In the genomic region with DNA sequence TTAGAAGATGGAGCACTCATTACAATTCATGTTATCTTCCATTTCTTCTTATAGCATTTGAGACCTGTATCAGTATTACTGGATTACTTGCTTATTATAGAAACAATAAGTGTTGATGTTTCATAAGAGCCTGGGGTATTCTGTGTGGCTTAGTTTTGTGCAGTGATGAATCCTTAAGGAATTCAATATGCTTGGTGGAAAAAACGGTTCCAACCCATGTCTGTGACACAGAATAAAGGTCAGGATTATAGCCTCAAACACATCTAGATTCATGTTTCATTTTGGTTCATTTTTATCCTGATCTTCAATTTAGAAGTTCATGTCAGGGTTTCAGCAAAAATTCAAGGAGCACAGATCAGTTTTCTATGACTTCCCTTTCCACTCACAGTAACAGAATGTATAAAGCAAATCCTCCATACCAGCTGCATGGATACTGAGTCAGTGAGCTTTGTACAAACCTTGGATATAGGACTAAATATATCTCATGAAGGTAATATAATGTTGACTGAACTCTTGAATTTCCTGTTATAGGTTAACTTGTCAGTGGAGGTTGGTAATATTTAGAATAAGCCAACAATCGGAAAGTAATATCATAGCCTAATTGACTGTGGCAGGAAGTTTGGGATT, we compare ENCODE assay signal across 17 cellular contexts.
DNase-seq lines count a peak whose midpoint lies in the region; ATAC-seq and TF ChIP-seq lines count a peak whose summit lies in the region.
"Had no signal": no experiment of that assay in that cellular context is flagged by ENCODE, and none has a peak within 500 bp of the region (broad histone marks: within the 10 kb centered on the region; RNA-seq: fewer than 3 reads in every experiment).

No MANE protein-coding gene starts in this region.

- H3K36me3 ChIP-seq in colonic mucosa (no peaks in the 10 kb centered on the region), mucosa of rectum (ENCODE audit: control insufficient read depth in 2 of 2, insufficient read depth in 2 of 2, low read length in 2 of 2) (peaks cover 3 to 6% of the 10 kb centered on the region in 2 donors), lower lobe of right lung (no peaks in the 10 kb centered on the region)

- TF ChIP-seq CTCF in AG10803 (conservative IDR thresholded peaks at IDR 0.05; ENCODE audit: low read length) (no peak), colonic mucosa (IDR thresholded peaks at IDR 0.05) (no peak), lower lobe of right lung (IDR thresholded peaks at IDR 0.05) (no peak)

- H3K27ac ChIP-seq in colonic mucosa, result peak overlapping the region; percentile 42
- H3K27ac ChIP-seq in mucosa of rectum (ENCODE audit: low read depth in 2 of 2, low read length in 2 of 2), result peak overlapping the region; percentile 69 to 89
- no peak overlapping the region for H3K27ac ChIP-seq in lower lobe of right lung

- H3K27me3 ChIP-seq in colonic mucosa, result no peaks in the 10 kb centered on the region
- no peaks in the 10 kb centered on the region for H3K27me3 ChIP-seq in mucosa of rectum (ENCODE audit: control insufficient read depth in 2 of 2, insufficient read depth in 2 of 2, low read length in 2 of 2)
- no peaks in the 10 kb centered on the region for H3K27me3 ChIP-seq in lower lobe of right lung (ENCODE audit: low read depth)

- no peak for ATAC-seq in HG03045 (IDR thresholded peaks at IDR 0.05; ENCODE audit: unreplicated experiment)
- no peak for ATAC-seq in lower lobe of right lung
- ATAC-seq: activated CD8-positive, alpha-beta T cell treated with anti-CD3 and anti-CD28 coated beads for 36 hours had no signal

- DNase-seq in AG10803 (ENCODE audit: low read depth), result peak; percentile 76
- DNase-seq in M059J (ENCODE audit: low read depth), result peak; percentile 79
- DNase-seq in colonic mucosa, result no peak
- DNase-seq in NCI-H2227 treated with DMSO at 0.1 percent for 48 hours (lab: John Stamatoyannopoulos, UW), result no peak
- no peak for DNase-seq in lower lobe of right lung
- DNase-seq in T-helper 1 cell, result no peak
- DNase-seq: activated CD8-positive, alpha-beta T cell treated with anti-CD3 and anti-CD28 coated beads for 36 hours; activated gamma-delta T cell treated with Interleukin-2 at 50 U/mL for 16 hours; C1 segment of cervical spinal cord; cerebellar nuclear complex; immature natural killer cell; NCI-H524 treated with DMSO at 0.1 percent for 48 hours; RPMI8226; stimulated activated CD4-positive, alpha-beta T cell treated with anti-CD3 and anti-CD28 coated beads, Interleukin-4, amount 100 ng/mL, for 4 hours; stimulated activated naive CD4-positive, alpha-beta T cell treated with Interleukin-2 at 50 U/mL for 16 hours had no signal

- H3K9me3 ChIP-seq in colonic mucosa (no peaks in the 10 kb centered on the region), mucosa of rectum (ENCODE audit: control insufficient read depth in 2 of 2, low read length in 2 of 2) (no peaks in the 10 kb centered on the region), lower lobe of right lung (no peaks in the 10 kb centered on the region)

- intact Hi-C loops in colonic mucosa (cut with DNase I), result no loop called here
- intact Hi-C loops in lower lobe of right lung (cut with DNase I), result no loop called here

- H3K9ac ChIP-seq in colonic mucosa (ENCODE audit: low read depth in 2 of 2, low read length in 2 of 2), result no peak overlapping the region
- no peak overlapping the region for H3K9ac ChIP-seq in mucosa of rectum (ENCODE audit: low read depth in 1 of 2, low read length in 2 of 2)

- no peak overlapping the region for H3K4me3 ChIP-seq in AG10803 (ENCODE audit: low read length)
- H3K4me3 ChIP-seq in colonic mucosa, result no peak overlapping the region
- H3K4me3 ChIP-seq in mucosa of rectum (ENCODE audit: low read length in 2 of 2), result no peak overlapping the region
- no peak overlapping the region for H3K4me3 ChIP-seq in lower lobe of right lung

- H3K4me1 ChIP-seq in colonic mucosa, result peaks cover 6% of the 10 kb centered on the region
- peaks cover 32 to 49% of the 10 kb centered on the region in 2 donors for H3K4me1 ChIP-seq in mucosa of rectum (ENCODE audit: control insufficient read depth in 2 of 2, insufficient read depth in 2 of 2, low read length in 2 of 2)
- no peaks in the 10 kb centered on the region for H3K4me1 ChIP-seq in lower lobe of right lung

Comparison
In these comparisons a context has a peak if more than half of its experiments do, and no peak if none do; other contexts are left out.
1. DNase-seq: peak in AG10803 (single experiment) and M059J (single experiment); none in colonic mucosa (single experiment), NCI-H2227 treated with DMSO at 0.1 percent for 48 hours (single experiment), lower lobe of right lung (single experiment) and T-helper 1 cell (0 of 5).